ENCODE assay signal across 1 cellular context in genomic region chr5:71011194-71011792, GRCh38.
TF ChIP-seq lines count a peak whose summit lies in the region.

No MANE protein-coding gene starts in this region.

TF ChIP-seq in HepG2, 621 proteins besides CTCF, POLR2A, EP300 and RAD21 (continued from another document and continues in another):
- TF ChIP-seq HBP1 (CRISPR knock-in tag; IDR thresholded peaks at IDR 0.05; ENCODE audit: low read depth) (no peak), ATAD3A (CRISPR knock-in tag; IDR thresholded peaks at IDR 0.05) (no peak), ARID3A (IDR thresholded peaks at IDR 0.05; ENCODE audit: low read depth, low read length) (no peak), ZNF121 (CRISPR knock-in tag; IDR thresholded peaks at IDR 0.05) (no peak), THAP8 (CRISPR knock-in tag; IDR thresholded peaks at IDR 0.05; ENCODE audit: borderline replicate concordance) (no peak), GMEB1 (CRISPR knock-in tag; IDR thresholded peaks at IDR 0.05; ENCODE audit: borderline replicate concordance) (no peak), RFX3 (CRISPR knock-in tag; IDR thresholded peaks at IDR 0.05) (no peak), ZNF543 (CRISPR knock-in tag; IDR thresholded peaks at IDR 0.05) (no peak), EZH2 (conservative IDR thresholded peaks at IDR 0.05; ENCODE audit: low read depth, low read length) (no peak), KLF16 (CRISPR knock-in tag; IDR thresholded peaks at IDR 0.05) (0 out of 4 replicates have a peak, but pooled peaks of 1 of the 2 experiments have one; percentile 24), HNRNPK (IDR thresholded peaks at IDR 0.05; ENCODE audit: low read depth, low read length, poor library complexity, severe bottlenecking) (no peak), HNRNPL (IDR thresholded peaks at IDR 0.05; ENCODE audit: low read depth, low read length) (no peak), ELK4 (CRISPR knock-in tag; IDR thresholded peaks at IDR 0.05; ENCODE audit: borderline replicate concordance) (no peak), NR0B2 (CRISPR knock-in tag; IDR thresholded peaks at IDR 0.05) (no peak), HMG20B (CRISPR knock-in tag; conservative IDR thresholded peaks at IDR 0.05) (no peak), MAFF (IDR thresholded peaks at IDR 0.05; ENCODE audit: low read depth, low read length) (no peak), ZNF788 (CRISPR knock-in tag; IDR thresholded peaks at IDR 0.05; ENCODE audit: borderline replicate concordance) (no peak), ZNF24 (IDR thresholded peaks at IDR 0.05) (no peak), FOXK1 (CRISPR knock-in tag; IDR thresholded peaks at IDR 0.05; ENCODE audit: borderline replicate concordance, low read depth) (peak; percentile 37; the same call in 1 of the 2 replicates), HMGXB3 (CRISPR knock-in tag; IDR thresholded peaks at IDR 0.05; ENCODE audit: borderline replicate concordance) (no peak), FIP1L1 (IDR thresholded peaks at IDR 0.05; ENCODE audit: borderline replicate concordance, insufficient read depth, low read depth, low read length) (no peak), ATF7 (IDR thresholded peaks at IDR 0.05) (no peak), ATF7 (CRISPR knock-in tag; IDR thresholded peaks at IDR 0.05) (no peak), ZNF34 (CRISPR knock-in tag; IDR thresholded peaks at IDR 0.05; ENCODE audit: borderline replicate concordance) (no peak), STAG1 (CRISPR knock-in tag; IDR thresholded peaks at IDR 0.05) (no peak), ZNF20 (CRISPR knock-in tag; IDR thresholded peaks at IDR 0.05) (no peak), RNF2 (conservative IDR thresholded peaks at IDR 0.05; ENCODE audit: low read depth) (no peak), ZBTB49 (CRISPR knock-in tag; IDR thresholded peaks at IDR 0.05; ENCODE audit: borderline replicate concordance) (no peak), ELF1 (CRISPR knock-in tag; IDR thresholded peaks at IDR 0.05) (no peak)
- TF ChIP-seq, protein P1, sequence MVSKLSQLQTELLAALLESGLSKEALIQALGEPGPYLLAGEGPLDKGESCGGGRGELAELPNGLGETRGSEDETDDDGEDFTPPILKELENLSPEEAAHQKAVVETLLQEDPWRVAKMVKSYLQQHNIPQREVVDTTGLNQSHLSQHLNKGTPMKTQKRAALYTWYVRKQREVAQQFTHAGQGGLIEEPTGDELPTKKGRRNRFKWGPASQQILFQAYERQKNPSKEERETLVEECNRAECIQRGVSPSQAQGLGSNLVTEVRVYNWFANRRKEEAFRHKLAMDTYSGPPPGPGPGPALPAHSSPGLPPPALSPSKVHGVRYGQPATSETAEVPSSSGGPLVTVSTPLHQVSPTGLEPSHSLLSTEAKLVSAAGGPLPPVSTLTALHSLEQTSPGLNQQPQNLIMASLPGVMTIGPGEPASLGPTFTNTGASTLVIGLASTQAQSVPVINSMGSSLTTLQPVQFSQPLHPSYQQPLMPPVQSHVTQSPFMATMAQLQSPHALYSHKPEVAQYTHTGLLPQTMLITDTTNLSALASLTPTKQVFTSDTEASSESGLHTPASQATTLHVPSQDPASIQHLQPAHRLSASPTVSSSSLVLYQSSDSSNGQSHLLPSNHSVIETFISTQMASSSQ (IDR thresholded peaks at IDR 0.05; ENCODE audit: low read depth): no peak
- TF ChIP-seq, protein P1 (CRISPR knock-in tag; IDR thresholded peaks at IDR 0.05; ENCODE audit: borderline replicate concordance): no peak
- TF ChIP-seq, protein P2, sequence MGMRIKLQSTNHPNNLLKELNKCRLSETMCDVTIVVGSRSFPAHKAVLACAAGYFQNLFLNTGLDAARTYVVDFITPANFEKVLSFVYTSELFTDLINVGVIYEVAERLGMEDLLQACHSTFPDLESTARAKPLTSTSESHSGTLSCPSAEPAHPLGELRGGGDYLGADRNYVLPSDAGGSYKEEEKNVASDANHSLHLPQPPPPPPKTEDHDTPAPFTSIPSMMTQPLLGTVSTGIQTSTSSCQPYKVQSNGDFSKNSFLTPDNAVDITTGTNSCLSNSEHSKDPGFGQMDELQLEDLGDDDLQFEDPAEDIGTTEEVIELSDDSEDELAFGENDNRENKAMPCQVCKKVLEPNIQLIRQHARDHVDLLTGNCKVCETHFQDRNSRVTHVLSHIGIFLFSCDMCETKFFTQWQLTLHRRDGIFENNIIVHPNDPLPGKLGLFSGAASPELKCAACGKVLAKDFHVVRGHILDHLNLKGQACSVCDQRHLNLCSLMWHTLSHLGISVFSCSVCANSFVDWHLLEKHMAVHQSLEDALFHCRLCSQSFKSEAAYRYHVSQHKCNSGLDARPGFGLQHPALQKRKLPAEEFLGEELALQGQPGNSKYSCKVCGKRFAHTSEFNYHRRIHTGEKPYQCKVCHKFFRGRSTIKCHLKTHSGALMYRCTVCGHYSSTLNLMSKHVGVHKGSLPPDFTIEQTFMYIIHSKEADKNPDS (CRISPR knock-in tag; IDR thresholded peaks at IDR 0.05): no peak
- TF ChIP-seq, protein P3, sequence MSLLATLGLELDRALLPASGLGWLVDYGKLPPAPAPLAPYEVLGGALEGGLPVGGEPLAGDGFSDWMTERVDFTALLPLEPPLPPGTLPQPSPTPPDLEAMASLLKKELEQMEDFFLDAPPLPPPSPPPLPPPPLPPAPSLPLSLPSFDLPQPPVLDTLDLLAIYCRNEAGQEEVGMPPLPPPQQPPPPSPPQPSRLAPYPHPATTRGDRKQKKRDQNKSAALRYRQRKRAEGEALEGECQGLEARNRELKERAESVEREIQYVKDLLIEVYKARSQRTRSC (CRISPR knock-in tag; IDR thresholded peaks at IDR 0.05; ENCODE audit: low read depth): no peak
